In the genomic region with DNA sequence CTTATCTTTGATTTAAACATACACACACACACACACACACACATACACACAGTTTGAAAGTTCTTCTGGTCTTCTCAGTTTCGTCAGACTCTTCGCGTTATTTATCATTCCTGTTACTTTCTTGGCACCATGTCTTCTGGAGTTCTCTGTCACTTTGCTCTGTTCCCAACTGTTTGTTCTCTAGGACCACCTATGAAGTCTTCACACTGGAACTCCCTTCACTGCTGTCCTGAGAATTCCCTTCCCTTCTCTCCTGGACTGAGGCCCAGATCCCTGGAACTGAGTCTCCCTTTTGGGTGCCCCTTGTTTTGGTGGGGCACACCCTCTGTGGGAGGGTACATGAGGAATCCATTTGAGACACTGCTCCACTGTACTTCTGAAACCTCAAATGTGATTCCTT, we compare ENCODE assay signal across 12 cellular contexts. TPM values are rescaled to one million over a fixed set of nuclear protein-coding genes. Genes with fewer than 3 reads are reported as not detected.
A peak's percentile ranks its signal among the peaks of the same experiment; 100 is the strongest.
DNase-seq lines count a peak whose midpoint lies in the region; ATAC-seq and TF ChIP-seq lines count a peak whose summit lies in the region.
"Had no signal": no experiment of that assay in that cellular context is flagged by ENCODE, and none has a peak within 500 bp of the region (broad histone marks: within the 10 kb centered on the region; RNA-seq: fewer than 3 reads in every experiment).

No MANE protein-coding gene starts in this region.

- H3K4me1 Mint-ChIP-seq in CD4-positive, alpha-beta T cell (ENCODE audit: low read depth), result no peaks in the 10 kb centered on the region
- H3K4me1 Mint-ChIP-seq: T-cell had no signal

- DNase-seq in left ventricle myocardium superior, result no peak
- no peak for DNase-seq in AML-193 (lab: John Stamatoyannopoulos, UW)
- DNase-seq in GDM1 (lab: John Stamatoyannopoulos, UW), result no peak
- no peak for DNase-seq in CD4-positive, alpha-beta T cell
- DNase-seq in WERI-Rb-1, result no peak
- DNase-seq: activated CD4-positive, alpha-beta T cell treated with anti-CD3 and anti-CD28 coated beads for 48 hours; activated effector memory CD4-positive, alpha-beta T cell treated with Interleukin-2 at 50 U/mL for 16 hours; DMS 273 treated with DMSO at 0.1 percent for 48 hours; T-cell had no signal

- H3K36me3 ChIP-seq in ACC112 (ENCODE audit: insufficient read depth, low read length) (no peaks in the 10 kb centered on the region), rectal smooth muscle tissue (ENCODE audit: control insufficient read depth, insufficient read depth, low read length) (no peaks in the 10 kb centered on the region), WERI-Rb-1 (no peaks in the 10 kb centered on the region)

- H3K27ac ChIP-seq in ACC112 (ENCODE audit: low read depth, low read length) (peak overlapping the region; percentile 9), cingulate gyrus (ENCODE audit: low read depth, low read length) (peak overlapping the region; percentile 12), rectal smooth muscle tissue (ENCODE audit: low read depth, low read length) (peak overlapping the region; percentile 81), WERI-Rb-1 (no peak overlapping the region)
- H3K27ac ChIP-seq in CD4-positive, alpha-beta T cell (ENCODE audit: low read depth, low read length), result no peak overlapping the region

- H3K27me3 ChIP-seq in ACC112 (ENCODE audit: insufficient read depth, low read length) (no peaks in the 10 kb centered on the region), rectal smooth muscle tissue (ENCODE audit: control insufficient read depth, insufficient read depth, low read length) (no peaks in the 10 kb centered on the region), WERI-Rb-1 (ENCODE audit: insufficient read depth, low read depth, severe bottlenecking) (no peaks in the 10 kb centered on the region)
- H3K27me3 ChIP-seq in CD4-positive, alpha-beta T cell (ENCODE audit: control insufficient read depth, insufficient read depth, low read length), result no peaks in the 10 kb centered on the region

- H3K4me3 Mint-ChIP-seq in CD4-positive, alpha-beta T cell, result no peak overlapping the region
- H3K4me3 Mint-ChIP-seq: T-cell had no signal

- intact Hi-C loops in left ventricle myocardium superior (cut with micrococcal nuclease), result loop anchor here (2.0 kb wide), 1 partner anchor 187 kb away; no protein-coding TSS in a partner anchor
- intact Hi-C loops in CD4-positive, alpha-beta T cell (cut with DNase I, micrococcal nuclease), result loop anchor here in 1 of 2 experiments (5.0 kb wide), 2 partner anchors 560 to 1415 kb away; no protein-coding TSS in a partner anchor

- no peak overlapping the region for H3K9ac ChIP-seq in rectal smooth muscle tissue (ENCODE audit: low read length)

- POLR2A ChIA-PET in CD4-positive, alpha-beta T cell (lab: Charles Lee), result no interaction called here

- H3K27ac Mint-ChIP-seq in CD4-positive, alpha-beta T cell, result no peak overlapping the region
- H3K27ac Mint-ChIP-seq: T-cell had no signal

- no peaks in the 10 kb centered on the region for H3K36me3 Mint-ChIP-seq in CD4-positive, alpha-beta T cell (ENCODE audit: low read depth)

- H3K4me3 ChIP-seq in ACC112 (ENCODE audit: low read depth, low read length) (peak overlapping the region; percentile 18), rectal smooth muscle tissue (ENCODE audit: low read length) (no peak overlapping the region), WERI-Rb-1 (ENCODE audit: low read depth, low read length) (no peak overlapping the region)

- H3K4me1 ChIP-seq in ACC112 (ENCODE audit: control insufficient read depth, insufficient read depth, low read length, unreplicated experiment), result peaks cover 14% of the 10 kb centered on the region
- H3K4me1 ChIP-seq in rectal smooth muscle tissue (ENCODE audit: control insufficient read depth, insufficient read depth, low read length), result peaks cover 9% of the 10 kb centered on the region

- H3K79me2 ChIP-seq in ACC112 (ENCODE audit: control insufficient read depth, insufficient read depth, low read length, unreplicated experiment), result no peaks in the 10 kb centered on the region

- peak overlapping the region; percentile 6 for H2AFZ ChIP-seq in ACC112 (ENCODE audit: low read length, unreplicated experiment)

- no peaks in the 10 kb centered on the region for H3K27me3 Mint-ChIP-seq in CD4-positive, alpha-beta T cell
- H3K27me3 Mint-ChIP-seq: T-cell had no signal

- no peaks in the 10 kb centered on the region for H3K9me3 Mint-ChIP-seq in CD4-positive, alpha-beta T cell
- H3K9me3 Mint-ChIP-seq: T-cell had no signal

- ATAC-seq in left ventricle myocardium superior, result peak; percentile 67
- ATAC-seq in CD4-positive, alpha-beta T cell (ENCODE audit: poor library complexity), result no peak
- ATAC-seq: T-cell had no signal

- no peaks in the 10 kb centered on the region for H3K9me3 ChIP-seq in CD4-positive, alpha-beta T cell (ENCODE audit: control insufficient read depth, low read length)
- no peaks in the 10 kb centered on the region for H3K9me3 ChIP-seq in WERI-Rb-1 (ENCODE audit: severe bottlenecking)

- CTCF ChIA-PET in CD4-positive, alpha-beta T cell (lab: Charles Lee), result interaction anchor here (2.6 kb wide), 1 partner anchor 188 kb away, joined by 14 read pairs; no protein-coding TSS in a partner anchor

- TF ChIP-seq CTCF in CD4-positive, alpha-beta T cell (IDR thresholded peaks at IDR 0.05), result no peak
- no peak for TF ChIP-seq CTCF in WERI-Rb-1 (IDR thresholded peaks at IDR 0.05; ENCODE audit: low read depth, low read length)

RNA-seq across cellular contexts. Expression of a gene that starts 30.5 kb away (rescaled TPM):
- 1.3 TPM for total RNA-seq in left ventricle myocardium superior
- under 1 TPM; 0.08 to 0.52 TPM for total RNA-seq in CD4-positive, alpha-beta T cell

Comparison
In these comparisons a context has a peak if more than half of its experiments do, and no peak if none do; other contexts are left out.
1. H3K27ac ChIP-seq: peak in ACC112 (single experiment), cingulate gyrus (single experiment) and rectal smooth muscle tissue (single experiment); none in CD4-positive, alpha-beta T cell (single experiment) and WERI-Rb-1 (single experiment).